22 cellular contexts compared by ENCODE assay signal in genomic region chr3:126340596-126340942, GRCh38. TPM values are rescaled to one million over a fixed set of nuclear protein-coding genes. Genes with fewer than 3 reads are reported as not detected.
"Had no signal": no experiment of that assay in that cellular context is flagged by ENCODE, and none has a peak within 500 bp of the region (broad histone marks: within the 10 kb centered on the region; RNA-seq: fewer than 3 reads in every experiment).

No MANE protein-coding gene starts in this region.

- ATAC-seq: activated CD8-positive, alpha-beta T cell treated with anti-CD3 and anti-CD28 coated beads, Interleukin-2, amount 10 ng/mL, durations not matched to agents 7 days and 5 days; activated naive CD8-positive, alpha-beta T cell treated with anti-CD3 and anti-CD28 coated beads, Interleukin-2, amount 50 U/mL, for 24 hours; WTC11 had no signal

- H3K9me3 ChIP-seq: gastroesophageal sphincter, left lung, pancreas, SJSA1, vagina had no signal

- H3K4me3 ChIP-seq: gastroesophageal sphincter, left lung, pancreas, SJSA1, vagina had no signal

- H3K36me3 ChIP-seq: SJSA1 had no signal

- H3K4me1 ChIP-seq: left lung, pancreas, SJSA1 had no signal

- H3K27ac Mint-ChIP-seq: activated CD8-positive, alpha-beta T cell treated with anti-CD3 and anti-CD28 coated beads, Interleukin-2, amount 10 ng/mL, durations not matched to agents 7 days and 5 days; activated naive CD8-positive, alpha-beta T cell treated with anti-CD3 and anti-CD28 coated beads, Interleukin-2, amount 50 U/mL, for 24 hours; activated T-helper 1 cell treated with anti-CD3 and anti-CD28 coated beads, Interleukin-12 subunit alpha, Interleukin-12 subunit beta, Interleukin-2, Interleukin-4 antibody, amounts not matched to agents 30 ng/mL and 10 ng/mL and 1 ng/mL, durations not matched to agents 14 hours and 24 hours and 36 hours; stimulated activated naive CD8-positive, alpha-beta T cell treated with anti-CD3 and anti-CD28 coated beads, Interleukin-15, Interleukin-2, amounts not matched to agents 100 ng/mL and 50 ng/mL, for 24 hours; WTC11 had no signal

- H3K4me3 Mint-ChIP-seq: activated CD8-positive, alpha-beta T cell treated with anti-CD3 and anti-CD28 coated beads, Interleukin-2, amount 10 ng/mL, durations not matched to agents 7 days and 5 days; activated naive CD8-positive, alpha-beta T cell treated with anti-CD3 and anti-CD28 coated beads, Interleukin-2, amount 50 U/mL, for 24 hours; activated T-helper 1 cell treated with anti-CD3 and anti-CD28 coated beads, Interleukin-12 subunit alpha, Interleukin-12 subunit beta, Interleukin-2, Interleukin-4 antibody, amounts not matched to agents 30 ng/mL and 10 ng/mL and 1 ng/mL, durations not matched to agents 14 hours and 24 hours and 36 hours; stimulated activated naive CD8-positive, alpha-beta T cell treated with anti-CD3 and anti-CD28 coated beads, Interleukin-15, Interleukin-2, amounts not matched to agents 100 ng/mL and 50 ng/mL, for 24 hours; WTC11 had no signal

- H3K36me3 Mint-ChIP-seq: WTC11 had no signal

- H3K27me3 ChIP-seq: gastroesophageal sphincter, left lung, pancreas, SJSA1, vagina had no signal

- H3K4me1 Mint-ChIP-seq: activated naive CD8-positive, alpha-beta T cell treated with anti-CD3 and anti-CD28 coated beads, Interleukin-2, amount 50 U/mL, for 24 hours had no signal

- DNase-seq: activated CD4-positive, alpha-beta T cell treated with anti-CD3 and anti-CD28 coated beads for 4 hours; activated CD8-positive, alpha-beta T cell treated with anti-CD3 and anti-CD28 coated beads, Interleukin-2, amount 10 ng/mL, durations not matched to agents 7 days and 5 days; activated naive CD4-positive, alpha-beta T cell; activated naive CD8-positive, alpha-beta T cell treated with anti-CD3 and anti-CD28 coated beads, Interleukin-2, amount 50 U/mL, for 24 hours; stimulated activated CD4-positive, alpha-beta T cell treated with anti-CD3 and anti-CD28 coated beads, Interleukin-15, amount 100 ng/mL, for 24 hours; stimulated activated CD4-positive, alpha-beta T cell treated with anti-CD3 and anti-CD28 coated beads, Interleukin-4, amount 100 ng/mL, for 4 hours; stimulated activated CD8-positive, alpha-beta memory T cell treated with anti-CD3 and anti-CD28 coated beads, Interleukin-4, amount 100 ng/mL, for 48 hours; T-helper 2 cell had no signal

- H3K9me3 Mint-ChIP-seq: activated naive CD8-positive, alpha-beta T cell treated with anti-CD3 and anti-CD28 coated beads, Interleukin-2, amount 50 U/mL, for 24 hours; activated T-helper 1 cell treated with anti-CD3 and anti-CD28 coated beads, Interleukin-12 subunit alpha, Interleukin-12 subunit beta, Interleukin-2, Interleukin-4 antibody, amounts not matched to agents 30 ng/mL and 10 ng/mL and 1 ng/mL, durations not matched to agents 14 hours and 24 hours and 36 hours; stimulated activated naive CD8-positive, alpha-beta T cell treated with anti-CD3 and anti-CD28 coated beads, Interleukin-15, Interleukin-2, amounts not matched to agents 100 ng/mL and 50 ng/mL, for 24 hours; WTC11 had no signal

- FAIRE-seq: colon, endometrium, islet of Langerhans, pancreas had no signal

- H3K27ac ChIP-seq: left lung, pancreas, SJSA1, vagina had no signal

RNA-seq across cellular contexts. Expression of gene KLF15, which starts 16.6 kb away (rescaled TPM):
- total RNA-seq: activated CD8-positive, alpha-beta T cell treated with anti-CD3 and anti-CD28 coated beads, Interleukin-2, amount 10 ng/mL, durations not matched to agents 7 days and 5 days had no signal

RNA-seq across cellular contexts. Expression of gene CFAP100, which starts 54.1 kb away (rescaled TPM):
- total RNA-seq: activated CD8-positive, alpha-beta T cell treated with anti-CD3 and anti-CD28 coated beads, Interleukin-2, amount 10 ng/mL, durations not matched to agents 7 days and 5 days; activated T-helper 1 cell treated with anti-CD3 and anti-CD28 coated beads, Interleukin-12 subunit alpha, Interleukin-12 subunit beta, Interleukin-2, Interleukin-4 antibody, amounts not matched to agents 30 ng/mL and 10 ng/mL and 1 ng/mL, durations not matched to agents 14 hours and 24 hours and 36 hours; gastroesophageal sphincter; pancreas; SJSA1; skeletal muscle tissue; vagina; WTC11 had no signal
- polyA plus RNA-seq: esophagus, neural cell, pancreas had no signal
